Comparison of ENCODE assay signal across 1 cellular context in the genomic region with DNA sequence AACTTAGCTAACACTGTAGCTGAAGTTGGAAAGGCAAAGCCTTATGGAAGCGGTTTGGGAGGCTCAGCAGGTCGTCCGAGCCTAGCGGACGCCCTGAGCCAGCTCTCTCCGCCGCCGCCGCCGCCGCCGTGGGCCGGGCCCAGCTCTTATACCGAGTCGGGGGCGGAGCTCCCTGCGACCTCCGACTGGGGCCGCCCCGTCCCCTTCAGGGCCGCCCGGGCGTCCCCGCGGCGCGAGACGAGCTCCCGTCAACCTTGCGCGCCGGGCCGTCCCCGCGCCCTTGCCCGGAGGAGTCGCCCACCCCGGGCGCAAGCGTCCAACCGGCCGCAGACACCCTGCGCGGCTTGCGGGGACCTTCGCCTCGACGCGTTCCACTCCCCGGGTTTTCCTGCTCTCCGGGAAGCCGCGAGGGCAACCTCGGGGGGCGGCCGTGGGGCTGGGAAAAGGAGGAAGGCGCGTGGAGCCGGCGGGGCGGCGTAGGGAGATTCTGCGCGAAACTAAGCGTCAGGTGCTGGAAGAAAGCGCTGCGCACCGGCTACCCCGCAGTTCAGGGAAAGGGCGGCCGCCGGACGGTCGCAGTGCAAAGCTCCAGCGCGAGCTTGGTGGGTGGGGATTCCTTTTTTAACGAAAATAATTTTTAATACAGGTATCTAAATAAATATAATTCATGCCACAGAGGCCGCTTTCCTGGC.
TF ChIP-seq lines count a peak whose summit lies in the region.

A gene with protein sequence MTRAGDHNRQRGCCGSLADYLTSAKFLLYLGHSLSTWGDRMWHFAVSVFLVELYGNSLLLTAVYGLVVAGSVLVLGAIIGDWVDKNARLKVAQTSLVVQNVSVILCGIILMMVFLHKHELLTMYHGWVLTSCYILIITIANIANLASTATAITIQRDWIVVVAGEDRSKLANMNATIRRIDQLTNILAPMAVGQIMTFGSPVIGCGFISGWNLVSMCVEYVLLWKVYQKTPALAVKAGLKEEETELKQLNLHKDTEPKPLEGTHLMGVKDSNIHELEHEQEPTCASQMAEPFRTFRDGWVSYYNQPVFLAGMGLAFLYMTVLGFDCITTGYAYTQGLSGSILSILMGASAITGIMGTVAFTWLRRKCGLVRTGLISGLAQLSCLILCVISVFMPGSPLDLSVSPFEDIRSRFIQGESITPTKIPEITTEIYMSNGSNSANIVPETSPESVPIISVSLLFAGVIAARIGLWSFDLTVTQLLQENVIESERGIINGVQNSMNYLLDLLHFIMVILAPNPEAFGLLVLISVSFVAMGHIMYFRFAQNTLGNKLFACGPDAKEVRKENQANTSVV (minus strand): TSS at position 125 of the 692 bp plus-strand sequence. CDS start 326 bp downstream, outside the sequence.

TF ChIP-seq in HepG2, 621 proteins besides CTCF, POLR2A, EP300 and RAD21 (continued from another document and continues in another):
- TF ChIP-seq, protein P1, sequence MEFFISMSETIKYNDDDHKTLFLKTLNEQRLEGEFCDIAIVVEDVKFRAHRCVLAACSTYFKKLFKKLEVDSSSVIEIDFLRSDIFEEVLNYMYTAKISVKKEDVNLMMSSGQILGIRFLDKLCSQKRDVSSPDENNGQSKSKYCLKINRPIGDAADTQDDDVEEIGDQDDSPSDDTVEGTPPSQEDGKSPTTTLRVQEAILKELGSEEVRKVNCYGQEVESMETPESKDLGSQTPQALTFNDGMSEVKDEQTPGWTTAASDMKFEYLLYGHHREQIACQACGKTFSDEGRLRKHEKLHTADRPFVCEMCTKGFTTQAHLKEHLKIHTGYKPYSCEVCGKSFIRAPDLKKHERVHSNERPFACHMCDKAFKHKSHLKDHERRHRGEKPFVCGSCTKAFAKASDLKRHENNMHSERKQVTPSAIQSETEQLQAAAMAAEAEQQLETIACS (CRISPR knock-in tag; IDR thresholded peaks at IDR 0.05): peak; percentile 62; the same call in 1 of the 2 replicates
- TF ChIP-seq TAF1 (CRISPR knock-in tag; IDR thresholded peaks at IDR 0.05): peak; percentile 66
- TF ChIP-seq ZNF879 (CRISPR knock-in tag; IDR thresholded peaks at IDR 0.05): 0 out of 2 replicates have a peak, but pooled peaks have one; percentile 19
- TF ChIP-seq RNF2 (conservative IDR thresholded peaks at IDR 0.05; ENCODE audit: low read depth): 0 out of 2 replicates have a peak, but pooled peaks have one; percentile 54
- TF ChIP-seq, protein P2, sequence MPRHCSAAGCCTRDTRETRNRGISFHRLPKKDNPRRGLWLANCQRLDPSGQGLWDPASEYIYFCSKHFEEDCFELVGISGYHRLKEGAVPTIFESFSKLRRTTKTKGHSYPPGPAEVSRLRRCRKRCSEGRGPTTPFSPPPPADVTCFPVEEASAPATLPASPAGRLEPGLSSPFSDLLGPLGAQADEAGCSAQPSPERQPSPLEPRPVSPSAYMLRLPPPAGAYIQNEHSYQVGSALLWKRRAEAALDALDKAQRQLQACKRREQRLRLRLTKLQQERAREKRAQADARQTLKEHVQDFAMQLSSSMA (CRISPR knock-in tag; IDR thresholded peaks at IDR 0.05): 0 out of 2 replicates have a peak, but pooled peaks have one; percentile 66
- TF ChIP-seq, protein P3, sequence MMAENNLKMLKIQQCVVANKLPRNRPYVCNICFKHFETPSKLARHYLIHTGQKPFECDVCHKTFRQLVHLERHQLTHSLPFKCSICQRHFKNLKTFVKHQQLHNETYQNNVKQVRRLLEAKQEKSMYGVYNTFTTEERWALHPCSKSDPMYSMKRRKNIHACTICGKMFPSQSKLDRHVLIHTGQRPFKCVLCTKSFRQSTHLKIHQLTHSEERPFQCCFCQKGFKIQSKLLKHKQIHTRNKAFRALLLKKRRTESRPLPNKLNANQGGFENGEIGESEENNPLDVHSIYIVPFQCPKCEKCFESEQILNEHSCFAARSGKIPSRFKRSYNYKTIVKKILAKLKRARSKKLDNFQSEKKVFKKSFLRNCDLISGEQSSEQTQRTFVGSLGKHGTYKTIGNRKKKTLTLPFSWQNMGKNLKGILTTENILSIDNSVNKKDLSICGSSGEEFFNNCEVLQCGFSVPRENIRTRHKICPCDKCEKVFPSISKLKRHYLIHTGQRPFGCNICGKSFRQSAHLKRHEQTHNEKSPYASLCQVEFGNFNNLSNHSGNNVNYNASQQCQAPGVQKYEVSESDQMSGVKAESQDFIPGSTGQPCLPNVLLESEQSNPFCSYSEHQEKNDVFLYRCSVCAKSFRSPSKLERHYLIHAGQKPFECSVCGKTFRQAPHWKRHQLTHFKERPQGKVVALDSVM (CRISPR knock-in tag; IDR thresholded peaks at IDR 0.05): no peak; the same call in 1 of the 2 replicates
- peak; percentile 58; the same call in 1 of the 2 replicates for TF ChIP-seq KLF12 (CRISPR knock-in tag; IDR thresholded peaks at IDR 0.05; ENCODE audit: borderline replicate concordance)
- no peak for TF ChIP-seq ZNF605 (CRISPR knock-in tag; IDR thresholded peaks at IDR 0.05)
- TF ChIP-seq ZMYM4 (CRISPR knock-in tag; IDR thresholded peaks at IDR 0.05): peak; percentile 97
- TF ChIP-seq BORCS8-MEF2B (CRISPR knock-in tag; IDR thresholded peaks at IDR 0.05): peak; percentile 96; the same call in 1 of the 2 replicates
- TF ChIP-seq, protein P4, sequence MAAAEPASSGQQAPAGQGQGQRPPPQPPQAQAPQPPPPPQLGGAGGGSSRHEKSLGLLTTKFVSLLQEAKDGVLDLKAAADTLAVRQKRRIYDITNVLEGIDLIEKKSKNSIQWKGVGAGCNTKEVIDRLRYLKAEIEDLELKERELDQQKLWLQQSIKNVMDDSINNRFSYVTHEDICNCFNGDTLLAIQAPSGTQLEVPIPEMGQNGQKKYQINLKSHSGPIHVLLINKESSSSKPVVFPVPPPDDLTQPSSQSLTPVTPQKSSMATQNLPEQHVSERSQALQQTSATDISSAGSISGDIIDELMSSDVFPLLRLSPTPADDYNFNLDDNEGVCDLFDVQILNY (CRISPR knock-in tag; conservative IDR thresholded peaks at IDR 0.05): 0 out of 2 replicates have a peak, but pooled peaks have one; percentile 40
- TF ChIP-seq JUND (CRISPR knock-in tag; IDR thresholded peaks at IDR 0.05): no peak
- TF ChIP-seq GPN1 (CRISPR knock-in tag; IDR thresholded peaks at IDR 0.05; ENCODE audit: borderline replicate concordance): peak; percentile 81
- TF ChIP-seq ZBTB7A (CRISPR knock-in tag; IDR thresholded peaks at IDR 0.05): peak; percentile 13; the same call in 1 of the 2 replicates
- no peak for TF ChIP-seq SCMH1 (CRISPR knock-in tag; IDR thresholded peaks at IDR 0.05; ENCODE audit: borderline replicate concordance)
- TF ChIP-seq SRF (IDR thresholded peaks at IDR 0.05; ENCODE audit: low read depth, low read length): no peak
- peak; percentile 51 for TF ChIP-seq MED1 (CRISPR knock-in tag; IDR thresholded peaks at IDR 0.05)
- TF ChIP-seq MTA3 (CRISPR knock-in tag; IDR thresholded peaks at IDR 0.05): no peak
- peak; percentile 79 for TF ChIP-seq ELF3 (CRISPR knock-in tag; IDR thresholded peaks at IDR 0.05)
- 0 out of 2 replicates have a peak, but pooled peaks have one; percentile 12 for TF ChIP-seq ZNF562 (CRISPR knock-in tag; IDR thresholded peaks at IDR 0.05; ENCODE audit: borderline replicate concordance)
- TF ChIP-seq ZNF782 (CRISPR knock-in tag; IDR thresholded peaks at IDR 0.05; ENCODE audit: borderline replicate concordance): no peak
- TF ChIP-seq, protein P5, sequence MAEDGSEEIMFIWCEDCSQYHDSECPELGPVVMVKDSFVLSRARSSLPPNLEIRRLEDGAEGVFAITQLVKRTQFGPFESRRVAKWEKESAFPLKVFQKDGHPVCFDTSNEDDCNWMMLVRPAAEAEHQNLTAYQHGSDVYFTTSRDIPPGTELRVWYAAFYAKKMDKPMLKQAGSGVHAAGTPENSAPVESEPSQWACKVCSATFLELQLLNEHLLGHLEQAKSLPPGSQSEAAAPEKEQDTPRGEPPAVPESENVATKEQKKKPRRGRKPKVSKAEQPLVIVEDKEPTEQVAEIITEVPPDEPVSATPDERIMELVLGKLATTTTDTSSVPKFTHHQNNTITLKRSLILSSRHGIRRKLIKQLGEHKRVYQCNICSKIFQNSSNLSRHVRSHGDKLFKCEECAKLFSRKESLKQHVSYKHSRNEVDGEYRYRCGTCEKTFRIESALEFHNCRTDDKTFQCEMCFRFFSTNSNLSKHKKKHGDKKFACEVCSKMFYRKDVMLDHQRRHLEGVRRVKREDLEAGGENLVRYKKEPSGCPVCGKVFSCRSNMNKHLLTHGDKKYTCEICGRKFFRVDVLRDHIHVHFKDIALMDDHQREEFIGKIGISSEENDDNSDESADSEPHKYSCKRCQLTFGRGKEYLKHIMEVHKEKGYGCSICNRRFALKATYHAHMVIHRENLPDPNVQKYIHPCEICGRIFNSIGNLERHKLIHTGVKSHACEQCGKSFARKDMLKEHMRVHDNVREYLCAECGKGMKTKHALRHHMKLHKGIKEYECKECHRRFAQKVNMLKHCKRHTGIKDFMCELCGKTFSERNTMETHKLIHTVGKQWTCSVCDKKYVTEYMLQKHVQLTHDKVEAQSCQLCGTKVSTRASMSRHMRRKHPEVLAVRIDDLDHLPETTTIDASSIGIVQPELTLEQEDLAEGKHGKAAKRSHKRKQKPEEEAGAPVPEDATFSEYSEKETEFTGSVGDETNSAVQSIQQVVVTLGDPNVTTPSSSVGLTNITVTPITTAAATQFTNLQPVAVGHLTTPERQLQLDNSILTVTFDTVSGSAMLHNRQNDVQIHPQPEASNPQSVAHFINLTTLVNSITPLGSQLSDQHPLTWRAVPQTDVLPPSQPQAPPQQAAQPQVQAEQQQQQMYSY (CRISPR knock-in tag; IDR thresholded peaks at IDR 0.05): peak; percentile 98
- 0 out of 2 replicates have a peak, but pooled peaks have one; percentile 51 for TF ChIP-seq HOXD1 (CRISPR knock-in tag; IDR thresholded peaks at IDR 0.05)
- TF ChIP-seq FOXP1 (IDR thresholded peaks at IDR 0.05): no peak
- TF ChIP-seq FOXP1 (CRISPR knock-in tag; IDR thresholded peaks at IDR 0.05): no peak
- TF ChIP-seq ZNF296 (CRISPR knock-in tag; conservative IDR thresholded peaks at IDR 0.05): no peak
- TF ChIP-seq ZNF12 (CRISPR knock-in tag; IDR thresholded peaks at IDR 0.05): no peak
- TF ChIP-seq PHF21A (CRISPR knock-in tag; IDR thresholded peaks at IDR 0.05): peak; percentile 18; the same call in 1 of the 2 replicates
- TF ChIP-seq GTF3A (CRISPR knock-in tag; conservative IDR thresholded peaks at IDR 0.05): no peak
- TF ChIP-seq, protein P6, sequence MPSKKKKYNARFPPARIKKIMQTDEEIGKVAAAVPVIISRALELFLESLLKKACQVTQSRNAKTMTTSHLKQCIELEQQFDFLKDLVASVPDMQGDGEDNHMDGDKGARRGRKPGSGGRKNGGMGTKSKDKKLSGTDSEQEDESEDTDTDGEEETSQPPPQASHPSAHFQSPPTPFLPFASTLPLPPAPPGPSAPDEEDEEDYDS (CRISPR knock-in tag; IDR thresholded peaks at IDR 0.05): peak; percentile 92
- TF ChIP-seq WIZ (CRISPR knock-in tag; IDR thresholded peaks at IDR 0.05): no peak; the same call in 1 of the 2 replicates
- TF ChIP-seq RBAK (CRISPR knock-in tag; IDR thresholded peaks at IDR 0.05): no peak; the same call in 1 of the 2 replicates
- TF ChIP-seq ZFP62 (CRISPR knock-in tag; IDR thresholded peaks at IDR 0.05): no peak
- no peak for TF ChIP-seq FOSL1 (CRISPR knock-in tag; IDR thresholded peaks at IDR 0.05; ENCODE audit: borderline replicate concordance)
- TF ChIP-seq, protein P7, sequence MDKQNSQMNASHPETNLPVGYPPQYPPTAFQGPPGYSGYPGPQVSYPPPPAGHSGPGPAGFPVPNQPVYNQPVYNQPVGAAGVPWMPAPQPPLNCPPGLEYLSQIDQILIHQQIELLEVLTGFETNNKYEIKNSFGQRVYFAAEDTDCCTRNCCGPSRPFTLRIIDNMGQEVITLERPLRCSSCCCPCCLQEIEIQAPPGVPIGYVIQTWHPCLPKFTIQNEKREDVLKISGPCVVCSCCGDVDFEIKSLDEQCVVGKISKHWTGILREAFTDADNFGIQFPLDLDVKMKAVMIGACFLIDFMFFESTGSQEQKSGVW (CRISPR knock-in tag; IDR thresholded peaks at IDR 0.05; ENCODE audit: borderline replicate concordance): no peak
- TF ChIP-seq TBL1XR1 (IDR thresholded peaks at IDR 0.05; ENCODE audit: borderline replicate concordance, low read length, partially characterized antibody): no peak
- peak; percentile 82 for TF ChIP-seq NFKB2 (CRISPR knock-in tag; IDR thresholded peaks at IDR 0.05; ENCODE audit: borderline replicate concordance)
- no peak; the same call in 1 of the 2 replicates for TF ChIP-seq ZNF354B (CRISPR knock-in tag; IDR thresholded peaks at IDR 0.05)
- peak; percentile 78; the same call in 1 of the 2 replicates for TF ChIP-seq ZNF235 (CRISPR knock-in tag; IDR thresholded peaks at IDR 0.05; ENCODE audit: borderline replicate concordance)
- TF ChIP-seq, protein P8, sequence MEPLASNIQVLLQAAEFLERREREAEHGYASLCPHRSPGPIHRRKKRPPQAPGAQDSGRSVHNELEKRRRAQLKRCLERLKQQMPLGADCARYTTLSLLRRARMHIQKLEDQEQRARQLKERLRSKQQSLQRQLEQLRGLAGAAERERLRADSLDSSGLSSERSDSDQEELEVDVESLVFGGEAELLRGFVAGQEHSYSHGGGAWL (CRISPR knock-in tag; IDR thresholded peaks at IDR 0.05): peak; percentile 82; the same call in 1 of the 2 replicates
- TF ChIP-seq ZNF781 (CRISPR knock-in tag; IDR thresholded peaks at IDR 0.05; ENCODE audit: borderline replicate concordance, not compliant biosample characterization): no peak
- TF ChIP-seq, protein P9, sequence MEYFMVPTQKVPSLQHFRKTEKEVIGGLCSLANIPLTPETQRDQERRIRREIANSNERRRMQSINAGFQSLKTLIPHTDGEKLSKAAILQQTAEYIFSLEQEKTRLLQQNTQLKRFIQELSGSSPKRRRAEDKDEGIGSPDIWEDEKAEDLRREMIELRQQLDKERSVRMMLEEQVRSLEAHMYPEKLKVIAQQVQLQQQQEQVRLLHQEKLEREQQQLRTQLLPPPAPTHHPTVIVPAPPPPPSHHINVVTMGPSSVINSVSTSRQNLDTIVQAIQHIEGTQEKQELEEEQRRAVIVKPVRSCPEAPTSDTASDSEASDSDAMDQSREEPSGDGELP (IDR thresholded peaks at IDR 0.05; ENCODE audit: borderline replicate concordance, low read depth): no peak; the same call in 1 of the 2 replicates
- TF ChIP-seq, protein P10, sequence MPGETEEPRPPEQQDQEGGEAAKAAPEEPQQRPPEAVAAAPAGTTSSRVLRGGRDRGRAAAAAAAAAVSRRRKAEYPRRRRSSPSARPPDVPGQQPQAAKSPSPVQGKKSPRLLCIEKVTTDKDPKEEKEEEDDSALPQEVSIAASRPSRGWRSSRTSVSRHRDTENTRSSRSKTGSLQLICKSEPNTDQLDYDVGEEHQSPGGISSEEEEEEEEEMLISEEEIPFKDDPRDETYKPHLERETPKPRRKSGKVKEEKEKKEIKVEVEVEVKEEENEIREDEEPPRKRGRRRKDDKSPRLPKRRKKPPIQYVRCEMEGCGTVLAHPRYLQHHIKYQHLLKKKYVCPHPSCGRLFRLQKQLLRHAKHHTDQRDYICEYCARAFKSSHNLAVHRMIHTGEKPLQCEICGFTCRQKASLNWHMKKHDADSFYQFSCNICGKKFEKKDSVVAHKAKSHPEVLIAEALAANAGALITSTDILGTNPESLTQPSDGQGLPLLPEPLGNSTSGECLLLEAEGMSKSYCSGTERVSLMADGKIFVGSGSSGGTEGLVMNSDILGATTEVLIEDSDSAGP (CRISPR knock-in tag; IDR thresholded peaks at IDR 0.05; ENCODE audit: borderline replicate concordance): peak; percentile 91
